ENCODE assay signal across 19 cellular contexts in the genomic region with DNA sequence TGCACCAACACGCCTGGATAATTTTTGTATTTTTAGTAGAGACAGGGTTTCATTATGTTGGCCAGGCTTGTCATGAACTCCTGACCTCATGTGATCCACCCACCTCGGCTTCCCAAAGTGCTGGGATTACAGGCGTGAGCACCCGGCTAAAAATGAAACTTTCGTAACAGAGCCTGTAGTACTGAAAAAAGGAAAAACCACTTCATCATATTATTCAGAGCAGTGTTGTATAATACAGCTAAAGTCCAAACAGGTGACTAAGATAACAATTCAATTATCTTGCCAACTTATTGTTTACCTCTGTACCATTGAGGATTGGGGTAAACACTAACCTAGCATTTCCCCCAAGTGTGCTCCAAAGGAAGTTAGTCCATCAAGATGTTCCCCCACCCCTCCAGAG.
"Had no signal": no experiment of that assay in that cellular context is flagged by ENCODE, and none has a peak within 500 bp of the region (broad histone marks: within the 10 kb centered on the region; RNA-seq: fewer than 3 reads in every experiment).

No MANE protein-coding gene starts in this region.

- H3K4me3 ChIP-seq: colonic mucosa, gastrocnemius medialis, heart right ventricle, psoas muscle, stomach, thoracic aorta, transverse colon had no signal

- H3K27me3 Mint-ChIP-seq: naive thymus-derived CD8-positive, alpha-beta T cell; stimulated activated naive B cell treated with anti-CD40 and anti-IgM and Interleukin-4, amounts not matched to agents 10 μg/mL and 1 μg/mL and 100 μg/mL, for 72 hours had no signal

- H3K27ac Mint-ChIP-seq: stimulated activated naive B cell treated with anti-CD40 and anti-IgM and Interleukin-4, amounts not matched to agents 10 μg/mL and 1 μg/mL and 100 μg/mL, for 72 hours had no signal

- H3K4me3 Mint-ChIP-seq: naive thymus-derived CD8-positive, alpha-beta T cell; stimulated activated naive B cell treated with anti-CD40 and anti-IgM and Interleukin-4, amounts not matched to agents 10 μg/mL and 1 μg/mL and 100 μg/mL, for 72 hours had no signal

- ATAC-seq: gastrocnemius medialis; heart right ventricle; naive thymus-derived CD8-positive, alpha-beta T cell; psoas muscle; sciatic nerve; stimulated activated naive B cell treated with anti-CD40 and anti-IgM and Interleukin-4, amounts not matched to agents 10 μg/mL and 1 μg/mL and 100 μg/mL, for 72 hours had no signal

- H3K36me3 ChIP-seq: colonic mucosa, thoracic aorta, transverse colon had no signal

- DNase-seq: colonic mucosa; dermis blood vessel endothelial cell; gastrocnemius medialis; heart right ventricle; hypothalamus; mammary epithelial cell; naive thymus-derived CD8-positive, alpha-beta T cell; psoas muscle; retina; stimulated activated CD4-positive, alpha-beta T cell treated with anti-CD3 and anti-CD28 coated beads, Interleukin-2, amount 100 ng/mL, for 24 hours; stimulated activated CD4-positive, alpha-beta T cell treated with anti-CD3 and anti-CD28 coated beads, Interleukin-4, amount 100 ng/mL, for 4 hours; stimulated activated naive B cell treated with anti-CD40 and anti-IgM and Interleukin-4, amounts not matched to agents 10 μg/mL and 1 μg/mL and 100 μg/mL, for 72 hours; stomach; substantia nigra; transverse colon had no signal

- H3K27ac ChIP-seq: colonic mucosa, gastrocnemius medialis, heart right ventricle, neutrophil, psoas muscle, stomach, thoracic aorta, transverse colon had no signal

- H3K27me3 ChIP-seq: colonic mucosa, gastrocnemius medialis, neutrophil, stomach, transverse colon had no signal

- FAIRE-seq: keratinocyte had no signal

- H3K4me1 ChIP-seq: colonic mucosa, gastrocnemius medialis, heart right ventricle, psoas muscle, transverse colon had no signal

- H3K9me3 ChIP-seq: colonic mucosa, gastrocnemius medialis, heart right ventricle, neutrophil, psoas muscle, stomach, thoracic aorta, transverse colon had no signal

- H3K4me1 Mint-ChIP-seq: naive thymus-derived CD8-positive, alpha-beta T cell; stimulated activated naive B cell treated with anti-CD40 and anti-IgM and Interleukin-4, amounts not matched to agents 10 μg/mL and 1 μg/mL and 100 μg/mL, for 72 hours had no signal

- H3K9me3 Mint-ChIP-seq: naive thymus-derived CD8-positive, alpha-beta T cell; stimulated activated naive B cell treated with anti-CD40 and anti-IgM and Interleukin-4, amounts not matched to agents 10 μg/mL and 1 μg/mL and 100 μg/mL, for 72 hours had no signal
